1 cellular context compared by ENCODE assay signal in the genomic region with DNA sequence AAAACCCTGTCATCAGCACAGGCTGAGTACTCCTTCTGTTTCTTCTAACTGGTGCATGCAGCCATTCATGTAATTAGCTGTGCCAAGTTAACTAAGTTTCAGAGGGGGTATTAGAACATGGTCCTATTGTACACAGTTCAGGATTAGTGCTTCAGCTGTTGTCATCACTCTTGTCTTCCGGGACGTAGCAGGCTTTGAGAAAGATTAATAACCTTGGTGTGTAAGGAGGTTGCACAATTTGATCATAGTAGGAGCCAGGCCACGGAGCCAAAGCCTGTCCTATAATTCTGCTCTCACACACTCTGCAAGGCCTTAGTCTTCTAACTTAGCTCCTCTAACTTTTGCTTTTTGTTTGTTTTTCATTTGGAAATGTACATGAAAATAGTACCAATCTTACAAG.
TF ChIP-seq lines count a peak whose summit lies in the region.

No MANE protein-coding gene starts in this region.

TF ChIP-seq in SK-N-SH treated with all-trans-retinoic acid at 6 μM for 48 hours, 23 proteins besides CTCF, POLR2A, EP300 and RAD21 (continued from another document):
- no peak for TF ChIP-seq ZNF565 (CRISPR knock-in tag; conservative IDR thresholded peaks at IDR 0.05; ENCODE audit: low read depth)
- TF ChIP-seq ESRRG (CRISPR knock-in tag; IDR thresholded peaks at IDR 0.05) = no peak
